ENCODE assay signal across 24 cellular contexts in the genomic region with DNA sequence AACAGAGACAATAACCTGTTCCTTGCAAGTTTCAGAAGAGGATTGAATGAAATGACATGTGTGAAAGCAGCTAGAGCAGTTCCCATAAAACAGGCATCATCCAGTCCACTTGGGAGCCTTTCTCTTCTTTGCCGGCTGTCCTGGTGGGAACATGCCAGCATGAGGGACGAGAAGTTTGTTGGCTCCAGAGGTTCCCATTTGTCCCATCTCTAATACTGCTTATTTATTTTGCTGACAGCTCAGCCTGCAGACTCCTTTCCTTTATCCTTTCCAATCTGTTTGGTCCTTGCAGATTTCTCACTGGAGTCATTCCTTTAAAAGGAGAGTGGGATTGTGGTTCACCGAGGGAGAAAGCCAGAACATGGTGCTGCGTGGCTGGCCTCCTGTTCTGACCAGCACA.
"Had no signal": no experiment of that assay in that cellular context is flagged by ENCODE, and none has a peak within 500 bp of the region (broad histone marks: within the 10 kb centered on the region; RNA-seq: fewer than 3 reads in every experiment).

No MANE protein-coding gene starts in this region.

- H3K27me3 ChIP-seq: colonic mucosa, esophagus squamous epithelium, gastrocnemius medialis, heart right ventricle, left lung had no signal

- H3K27ac ChIP-seq: colonic mucosa, epithelial cell of prostate, esophagus squamous epithelium, gastrocnemius medialis, left lung, lower lobe of right lung had no signal

- H3K4me3 ChIP-seq: colonic mucosa, esophagus squamous epithelium, gastrocnemius medialis, heart right ventricle, left lung, lower lobe of right lung, mucosa of descending colon had no signal

- H3K4me1 ChIP-seq: gastrocnemius medialis, left lung had no signal

- ATAC-seq: effector memory CD8-positive, alpha-beta T cell; esophagus mucosa; gastrocnemius medialis; left lung; lower lobe of right lung; mucosa of descending colon; naive thymus-derived CD8-positive, alpha-beta T cell had no signal

- DNase-seq: colonic mucosa; cortex of kidney; effector CD8-positive, alpha-beta T cell; effector memory CD8-positive, alpha-beta T cell; endodermal cell; erythroblast; esophagus squamous epithelium; foreskin fibroblast; foreskin melanocyte; gastrocnemius medialis; glutamatergic neuron; head of caudate nucleus; heart right ventricle; hippocampal formation; kidney; kidney glomerular epithelial cell; left lung; lower lobe of right lung; mesenchymal stem cell; mucosa of descending colon; naive B cell; naive thymus-derived CD8-positive, alpha-beta T cell had no signal

- H3K9me3 ChIP-seq: colonic mucosa, esophagus squamous epithelium, gastrocnemius medialis, heart right ventricle, left lung, lower lobe of right lung, mucosa of descending colon had no signal

- H3K36me3 ChIP-seq: colonic mucosa, esophagus squamous epithelium, gastrocnemius medialis, heart right ventricle, left lung, lower lobe of right lung had no signal
